Comparison of ENCODE assay signal across 27 cellular contexts in the genomic region with DNA sequence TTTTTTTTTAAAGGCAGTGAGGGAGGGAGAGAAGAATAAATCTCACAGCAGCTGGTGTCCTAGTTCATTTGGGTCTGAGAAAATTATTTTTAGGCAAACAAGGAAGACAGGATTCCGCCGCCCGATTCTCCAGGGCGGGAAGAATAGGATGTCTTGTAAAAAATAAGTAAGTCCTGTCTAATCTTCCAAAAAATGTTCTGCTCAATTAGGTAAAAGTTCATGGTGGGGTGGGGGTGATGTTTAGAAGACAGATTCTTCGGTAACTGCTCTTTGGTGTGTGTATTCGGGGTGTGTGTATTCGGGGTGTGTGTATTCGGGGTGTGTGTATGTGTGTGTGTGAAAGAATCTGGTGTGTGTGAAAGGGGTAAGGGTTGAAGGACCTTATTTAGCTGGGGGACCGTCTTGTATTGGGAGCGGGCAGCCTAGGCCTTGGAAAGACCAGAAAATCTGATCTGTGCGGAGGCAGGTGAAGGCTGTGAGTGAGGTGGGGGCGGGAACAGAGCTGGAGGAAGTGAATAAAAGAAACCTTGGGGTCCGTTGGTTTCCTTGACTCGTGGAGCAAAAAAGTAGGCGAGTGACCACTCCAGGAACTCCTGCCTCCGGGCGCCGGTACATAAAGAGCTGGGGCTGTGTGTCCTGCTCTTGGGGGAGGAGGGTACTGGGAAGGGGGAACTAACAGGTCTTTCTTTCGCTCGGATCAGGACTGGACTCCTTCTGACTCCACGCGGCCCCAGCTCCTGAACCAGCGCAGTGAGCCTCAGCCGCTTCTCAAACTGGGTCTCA. TPM values are rescaled to one million over a fixed set of nuclear protein-coding genes. Genes with fewer than 3 reads are reported as not detected.
DNase-seq lines count a peak whose midpoint lies in the region; ATAC-seq and TF ChIP-seq lines count a peak whose summit lies in the region.
"Had no signal": no experiment of that assay in that cellular context is flagged by ENCODE, and none has a peak within 500 bp of the region (broad histone marks: within the 10 kb centered on the region; RNA-seq: fewer than 3 reads in every experiment).

No MANE protein-coding gene starts in this region.

- H3K36me3 Mint-ChIP-seq in T-helper 1 cell treated with Interleukin-12 subunit alpha and Interleukin-12 subunit beta and Interleukin-4 antibody, amounts not matched to agents 30 μg/mL and 1 μg/mL, for 36 hours (ENCODE audit: low read depth): peaks cover 16% of the 10 kb centered on the region
- no peaks in the 10 kb centered on the region for H3K36me3 Mint-ChIP-seq in brain
- H3K36me3 Mint-ChIP-seq in naive thymus-derived CD8-positive, alpha-beta T cell: peaks cover 0 to 31% (median 15%) of the 10 kb centered on the region in 3 donors

- POLR2A ChIA-PET in naive thymus-derived CD8-positive, alpha-beta T cell (lab: Charles Lee): no interaction called here

- H3K27ac Mint-ChIP-seq in T-helper 1 cell treated with Interleukin-12 subunit alpha and Interleukin-12 subunit beta and Interleukin-4 antibody, amounts not matched to agents 30 μg/mL and 1 μg/mL, for 36 hours: peak overlapping the region; percentile 62
- H3K27ac Mint-ChIP-seq in brain: peak overlapping the region in 3 of 5 experiments; percentile 25 to 88 (median 51)
- H3K27ac Mint-ChIP-seq in naive thymus-derived CD8-positive, alpha-beta T cell: peak overlapping the region in 1 of 10 donors; percentile 1
- H3K27ac Mint-ChIP-seq: immature natural killer cell had no signal

- TF ChIP-seq CTCF in brain (conservative IDR thresholded peaks at IDR 0.05): no peak

- H3K27me3 Mint-ChIP-seq in T-helper 1 cell treated with Interleukin-12 subunit alpha and Interleukin-12 subunit beta and Interleukin-4 antibody, amounts not matched to agents 30 μg/mL and 1 μg/mL, for 36 hours (ENCODE audit: low read depth): peaks cover 98% of the 10 kb centered on the region
- peaks cover 100% of the 10 kb centered on the region for H3K27me3 Mint-ChIP-seq in brain
- H3K27me3 Mint-ChIP-seq in naive thymus-derived CD8-positive, alpha-beta T cell: peaks cover 38 to 100% (median 81%) of the 10 kb centered on the region in 5 donors

- peak overlapping the region; percentile 21 for H3K4me3 Mint-ChIP-seq in T-helper 1 cell treated with Interleukin-12 subunit alpha and Interleukin-12 subunit beta and Interleukin-4 antibody, amounts not matched to agents 30 μg/mL and 1 μg/mL, for 36 hours
- H3K4me3 Mint-ChIP-seq in brain: peak overlapping the region in 4 of 5 experiments; percentile 24 to 84 (median 77)
- H3K4me3 Mint-ChIP-seq in naive thymus-derived CD8-positive, alpha-beta T cell: peak overlapping the region in 8 of 10 donors; percentile 0 to 70 (median 44)

- peaks cover 29% of the 10 kb centered on the region for H3K4me1 Mint-ChIP-seq in T-helper 1 cell treated with Interleukin-12 subunit alpha and Interleukin-12 subunit beta and Interleukin-4 antibody, amounts not matched to agents 30 μg/mL and 1 μg/mL, for 36 hours (ENCODE audit: low read depth)
- peaks cover 75% of the 10 kb centered on the region for H3K4me1 Mint-ChIP-seq in brain
- peaks cover 24 to 63% (median 41%) of the 10 kb centered on the region in 4 donors for H3K4me1 Mint-ChIP-seq in naive thymus-derived CD8-positive, alpha-beta T cell

- DNase-seq in T-helper 1 cell: no peak
- peak; percentile 67 for DNase-seq in ELF-1 (ENCODE audit: low read depth, low spot score)
- DNase-seq in naive thymus-derived CD8-positive, alpha-beta T cell: no peak
- no peak for DNase-seq in left ventricle myocardium superior
- no peak for DNase-seq in effector CD8-positive, alpha-beta T cell (lab: John Stamatoyannopoulos, UW)
- DNase-seq: activated gamma-delta T cell; amniotic stem cell; COR-L47; cortex of kidney; DMS79 treated with DMSO at 0.1 percent for 48 hours; heart right ventricle; immature natural killer cell; Kasumi-1; NCI-H1694; NCI-H2171 treated with DMSO at 0.1 percent for 48 hours; NCI-H526 treated with DMSO at 0.1 percent for 48 hours; SK-N-SH; stimulated activated CD4-positive, alpha-beta T cell treated with anti-CD3 and anti-CD28 coated beads, Interleukin-12 subunit alpha, Interleukin-12 subunit beta, amount 100 ng/mL, for 4 hours; stomach; trophoblast cell had no signal

- H3K9me3 Mint-ChIP-seq in T-helper 1 cell treated with Interleukin-12 subunit alpha and Interleukin-12 subunit beta and Interleukin-4 antibody, amounts not matched to agents 30 μg/mL and 1 μg/mL, for 36 hours: peaks cover 17% of the 10 kb centered on the region
- H3K9me3 Mint-ChIP-seq in brain: peaks cover 0 to 21% (median 8%) of the 10 kb centered on the region in 5 experiments
- peaks cover 0 to 19% (median 9%) of the 10 kb centered on the region in 9 donors for H3K9me3 Mint-ChIP-seq in naive thymus-derived CD8-positive, alpha-beta T cell

- no peak for ATAC-seq in naive thymus-derived CD8-positive, alpha-beta T cell
- ATAC-seq in GM19023 (IDR thresholded peaks at IDR 0.05; ENCODE audit: unreplicated experiment) (no peak), left ventricle myocardium superior (no peak)
- ATAC-seq: activated CD4-positive, CD25-positive, alpha-beta regulatory T cell treated with anti-CD3 and anti-CD28 coated beads, Interleukin-2, amount 50 U/mL, for 24 hours; heart right ventricle had no signal

- intact Hi-C loops in left ventricle myocardium superior (cut with micrococcal nuclease): no loop called here

RNA-seq across cellular contexts. Expression of gene PAX3, which starts 4.4 kb away (rescaled TPM):
- polyA plus RNA-seq in brain (ENCODE audit: insufficient read depth, low read depth, low replicate concordance): not detected
- not detected for total RNA-seq in naive thymus-derived CD8-positive, alpha-beta T cell
- polyA plus RNA-seq in naive thymus-derived CD8-positive, alpha-beta T cell: not detected
- total RNA-seq in left ventricle myocardium superior: not detected
- total RNA-seq: heart right ventricle, liver, mucosa of gallbladder, osteoblast, stomach had no signal
- polyA plus RNA-seq: immature natural killer cell, liver, SK-N-SH, stomach had no signal

Comparison
In these comparisons a context has a peak if more than half of its experiments do, and no peak if none do; other contexts are left out.
1. H3K4me3 Mint-ChIP-seq: peak in every context shown above with its lines; median percentile 77 in brain; 44 in naive thymus-derived CD8-positive, alpha-beta T cell; 21 in T-helper 1 cell treated with Interleukin-12 subunit alpha and Interleukin-12 subunit beta and Interleukin-4 antibody, amounts not matched to agents 30 μg/mL and 1 μg/mL, for 36 hours.